Comparison of ENCODE assay signal across 1 cellular context in the genomic region with DNA sequence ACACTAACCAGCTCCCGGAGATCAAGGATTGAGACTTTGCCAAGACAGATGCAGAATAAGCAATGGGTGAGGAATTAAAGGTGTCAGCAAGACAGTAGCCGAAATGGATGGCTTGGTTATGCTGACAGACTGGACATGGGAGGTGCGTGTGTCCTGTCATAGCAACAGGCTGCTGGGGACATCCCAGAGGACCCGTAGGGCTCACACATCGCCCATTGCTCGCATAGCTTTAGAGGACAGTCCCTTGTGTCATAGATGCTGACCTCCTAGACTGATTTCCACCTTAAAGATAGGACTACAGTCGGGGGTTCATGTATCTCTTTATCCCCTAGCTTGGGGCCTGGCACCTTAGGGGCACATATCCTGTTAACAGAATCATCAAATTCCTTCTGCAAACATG.
TF ChIP-seq lines count a peak whose summit lies in the region.

No MANE protein-coding gene starts in this region.

TF ChIP-seq in GM23338, 12 proteins besides CTCF, POLR2A, EP300 and RAD21 (continued from another document):
- TF ChIP-seq ZNF462 (CRISPR knock-in tag; IDR thresholded peaks at IDR 0.05) (no peak), NANOG (IDR thresholded peaks at IDR 0.05; ENCODE audit: borderline replicate concordance) (no peak), ZNF331 (CRISPR knock-in tag; IDR thresholded peaks at IDR 0.05; ENCODE audit: low read depth) (no peak)
- TF ChIP-seq, protein P1, sequence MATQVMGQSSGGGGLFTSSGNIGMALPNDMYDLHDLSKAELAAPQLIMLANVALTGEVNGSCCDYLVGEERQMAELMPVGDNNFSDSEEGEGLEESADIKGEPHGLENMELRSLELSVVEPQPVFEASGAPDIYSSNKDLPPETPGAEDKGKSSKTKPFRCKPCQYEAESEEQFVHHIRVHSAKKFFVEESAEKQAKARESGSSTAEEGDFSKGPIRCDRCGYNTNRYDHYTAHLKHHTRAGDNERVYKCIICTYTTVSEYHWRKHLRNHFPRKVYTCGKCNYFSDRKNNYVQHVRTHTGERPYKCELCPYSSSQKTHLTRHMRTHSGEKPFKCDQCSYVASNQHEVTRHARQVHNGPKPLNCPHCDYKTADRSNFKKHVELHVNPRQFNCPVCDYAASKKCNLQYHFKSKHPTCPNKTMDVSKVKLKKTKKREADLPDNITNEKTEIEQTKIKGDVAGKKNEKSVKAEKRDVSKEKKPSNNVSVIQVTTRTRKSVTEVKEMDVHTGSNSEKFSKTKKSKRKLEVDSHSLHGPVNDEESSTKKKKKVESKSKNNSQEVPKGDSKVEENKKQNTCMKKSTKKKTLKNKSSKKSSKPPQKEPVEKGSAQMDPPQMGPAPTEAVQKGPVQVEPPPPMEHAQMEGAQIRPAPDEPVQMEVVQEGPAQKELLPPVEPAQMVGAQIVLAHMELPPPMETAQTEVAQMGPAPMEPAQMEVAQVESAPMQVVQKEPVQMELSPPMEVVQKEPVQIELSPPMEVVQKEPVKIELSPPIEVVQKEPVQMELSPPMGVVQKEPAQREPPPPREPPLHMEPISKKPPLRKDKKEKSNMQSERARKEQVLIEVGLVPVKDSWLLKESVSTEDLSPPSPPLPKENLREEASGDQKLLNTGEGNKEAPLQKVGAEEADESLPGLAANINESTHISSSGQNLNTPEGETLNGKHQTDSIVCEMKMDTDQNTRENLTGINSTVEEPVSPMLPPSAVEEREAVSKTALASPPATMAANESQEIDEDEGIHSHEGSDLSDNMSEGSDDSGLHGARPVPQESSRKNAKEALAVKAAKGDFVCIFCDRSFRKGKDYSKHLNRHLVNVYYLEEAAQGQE (IDR thresholded peaks at IDR 0.05; ENCODE audit: unreplicated experiment): no peak
